In the genomic region with DNA sequence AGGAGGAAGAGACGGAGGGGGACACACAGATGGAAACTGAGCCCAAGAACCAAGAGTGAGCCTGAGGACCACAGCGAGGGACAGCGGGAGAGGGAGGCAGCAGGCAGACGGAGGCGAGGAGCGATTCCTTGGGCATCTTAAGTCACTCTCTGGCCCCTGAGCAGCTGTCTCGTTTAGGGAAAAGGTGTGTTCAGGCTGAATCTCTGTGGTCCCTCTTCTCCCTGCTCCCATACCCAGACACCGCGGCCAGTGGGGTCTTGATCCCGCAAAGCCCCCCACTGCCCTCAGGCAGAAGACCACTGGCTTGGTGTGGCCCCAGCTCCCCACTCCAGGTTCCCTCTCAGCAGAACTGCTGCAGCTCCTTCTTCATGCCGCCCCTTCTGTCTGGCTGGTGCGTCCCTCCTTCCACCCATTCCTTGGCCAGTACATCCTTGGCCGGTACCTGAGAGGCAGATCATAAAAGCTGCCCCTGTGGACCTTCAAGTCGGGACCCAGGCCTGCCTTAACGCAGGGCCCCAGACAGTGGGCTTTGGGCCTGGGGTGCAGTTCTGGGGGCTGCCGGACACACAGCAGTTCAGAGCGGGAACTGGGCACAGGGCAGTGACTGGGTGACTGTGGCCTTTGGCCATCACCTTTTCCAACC, we compare ENCODE assay signal across 10 cellular contexts. TPM values are rescaled to one million over a fixed set of nuclear protein-coding genes. Genes with fewer than 3 reads are reported as not detected.
A peak's percentile ranks its signal among the peaks of the same experiment; 100 is the strongest.
DNase-seq lines count a peak whose midpoint lies in the region; ATAC-seq and TF ChIP-seq lines count a peak whose summit lies in the region.
"Had no signal": no experiment of that assay in that cellular context is flagged by ENCODE, and none has a peak within 500 bp of the region (broad histone marks: within the 10 kb centered on the region; RNA-seq: fewer than 3 reads in every experiment).

No MANE protein-coding gene starts in this region.

- H3K27me3 ChIP-seq in colonic mucosa (no peaks in the 10 kb centered on the region), muscle layer of duodenum (ENCODE audit: low read depth, low read length) (no peaks in the 10 kb centered on the region)

- H3K9me3 Mint-ChIP-seq in activated CD8-positive, alpha-beta memory T cell treated with anti-CD3 and anti-CD28 coated beads, Interleukin-2, amount 10 ng/mL, durations not matched to agents 7 days and 5 days (ENCODE audit: low read depth): no peaks in the 10 kb centered on the region
- H3K9me3 Mint-ChIP-seq in type B pancreatic cell: no peaks in the 10 kb centered on the region

- no peaks in the 10 kb centered on the region for H3K36me3 ChIP-seq in colonic mucosa
- no peaks in the 10 kb centered on the region for H3K36me3 ChIP-seq in muscle layer of duodenum (ENCODE audit: control insufficient read depth in 1 of 2, insufficient read depth in 2 of 2, low read length in 2 of 2)

- CTCF ChIA-PET in activated CD8-positive, alpha-beta memory T cell treated with anti-CD3 and anti-CD28 coated beads, Interleukin-2, amount 10 ng/mL, durations not matched to agents 7 days and 5 days (lab: Charles Lee): interaction anchor here (0.9 to 13.2 kb wide), 3 partner anchors 19 to 78 kb away, joined by 3 to 276 read pairs (median 3); no protein-coding TSS in a partner anchor

- intact Hi-C loops in colonic mucosa (cut with DNase I): no loop called here

- peak overlapping the region; percentile 41 to 53 for H3K9ac ChIP-seq in colonic mucosa (ENCODE audit: low read depth in 2 of 2, low read length in 2 of 2)

- DNase-seq in activated CD8-positive, alpha-beta memory T cell treated with anti-CD3 and anti-CD28 coated beads, Interleukin-2, amount 10 ng/mL, durations not matched to agents 7 days and 5 days: no peak
- DNase-seq in activated CD8-positive, alpha-beta memory T cell treated with anti-CD3 and anti-CD28 coated beads, Interleukin-2, amount 50 U/mL, for 48 hours: no peak
- DNase-seq in colonic mucosa: no peak
- DNase-seq in type B pancreatic cell (ENCODE audit: extremely low spot score, unreplicated experiment): no peak
- no peak for DNase-seq in glomerular visceral epithelial cell (ENCODE audit: extremely low spot score)
- no peak for DNase-seq in OCI-M2 (lab: John Stamatoyannopoulos, UW; ENCODE audit: unreplicated experiment)
- DNase-seq: ACHN, NCI-H1092 treated with DMSO at 0.1 percent for 48 hours had no signal

- no peak for ATAC-seq in activated CD8-positive, alpha-beta memory T cell treated with anti-CD3 and anti-CD28 coated beads, Interleukin-2, amount 10 ng/mL, durations not matched to agents 7 days and 5 days
- no peak for ATAC-seq in GM21526 (IDR thresholded peaks at IDR 0.05; ENCODE audit: low FRiP score, unreplicated experiment)

- H3K4me3 ChIP-seq in colonic mucosa (no peak overlapping the region), muscle layer of duodenum (ENCODE audit: low read depth in 1 of 2, low read length in 2 of 2) (peak overlapping the region; percentile 7 to 32)

- peaks cover 21% of the 10 kb centered on the region for H3K36me3 Mint-ChIP-seq in activated CD8-positive, alpha-beta memory T cell treated with anti-CD3 and anti-CD28 coated beads, Interleukin-2, amount 10 ng/mL, durations not matched to agents 7 days and 5 days
- H3K36me3 Mint-ChIP-seq in type B pancreatic cell: no peaks in the 10 kb centered on the region

- peak overlapping the region; percentile 79 for H3K27ac Mint-ChIP-seq in activated CD8-positive, alpha-beta memory T cell treated with anti-CD3 and anti-CD28 coated beads, Interleukin-2, amount 10 ng/mL, durations not matched to agents 7 days and 5 days
- peak overlapping the region; percentile 48 for H3K27ac Mint-ChIP-seq in type B pancreatic cell

- TF ChIP-seq CTCF in colonic mucosa (IDR thresholded peaks at IDR 0.05): no peak
- no peak for TF ChIP-seq CTCF in type B pancreatic cell (conservative IDR thresholded peaks at IDR 0.05)

- H3K9me3 ChIP-seq in colonic mucosa (no peaks in the 10 kb centered on the region), muscle layer of duodenum (ENCODE audit: control insufficient read depth in 1 of 2, low read length in 2 of 2) (no peaks in the 10 kb centered on the region)

- H3K4me3 Mint-ChIP-seq in activated CD8-positive, alpha-beta memory T cell treated with anti-CD3 and anti-CD28 coated beads, Interleukin-2, amount 10 ng/mL, durations not matched to agents 7 days and 5 days: peak overlapping the region; percentile 59
- no peak overlapping the region for H3K4me3 Mint-ChIP-seq in type B pancreatic cell

- H3K27me3 Mint-ChIP-seq in activated CD8-positive, alpha-beta memory T cell treated with anti-CD3 and anti-CD28 coated beads, Interleukin-2, amount 10 ng/mL, durations not matched to agents 7 days and 5 days: no peaks in the 10 kb centered on the region
- H3K27me3 Mint-ChIP-seq in type B pancreatic cell: no peaks in the 10 kb centered on the region

- peak overlapping the region; percentile 62 for H3K27ac ChIP-seq in colonic mucosa
- peak overlapping the region; percentile 56 for H3K27ac ChIP-seq in muscle layer of duodenum (ENCODE audit: low read length)

- peaks cover 85% of the 10 kb centered on the region for H3K4me1 Mint-ChIP-seq in activated CD8-positive, alpha-beta memory T cell treated with anti-CD3 and anti-CD28 coated beads, Interleukin-2, amount 10 ng/mL, durations not matched to agents 7 days and 5 days
- peaks cover 27% of the 10 kb centered on the region for H3K4me1 Mint-ChIP-seq in type B pancreatic cell (ENCODE audit: unreplicated experiment)

- no peaks in the 10 kb centered on the region for H3K4me1 ChIP-seq in colonic mucosa
- H3K4me1 ChIP-seq in muscle layer of duodenum (ENCODE audit: control insufficient read depth in 1 of 2, insufficient read depth in 2 of 2, low read length in 2 of 2): peaks cover 4 to 38% of the 10 kb centered on the region in 2 donors

RNA-seq across cellular contexts. Expression of a gene that starts 5.8 kb away (rescaled TPM):
- total RNA-seq in activated CD8-positive, alpha-beta memory T cell treated with anti-CD3 and anti-CD28 coated beads, Interleukin-2, amount 10 ng/mL, durations not matched to agents 7 days and 5 days: 100 to 1,000 TPM; 103 to 114 TPM
- total RNA-seq in colonic mucosa (10 to 100 TPM; 24.2 to 39.7 TPM), type B pancreatic cell (ENCODE audit: low replicate concordance) (64.8 and 86.3 TPM in 2 replicates)

RNA-seq across cellular contexts. Expression of a gene that starts 36.9 kb away (rescaled TPM):
- total RNA-seq in activated CD8-positive, alpha-beta memory T cell treated with anti-CD3 and anti-CD28 coated beads, Interleukin-2, amount 10 ng/mL, durations not matched to agents 7 days and 5 days: 1 to 10 TPM; 3.9 to 5.7 TPM
- total RNA-seq in colonic mucosa: 1 to 10 TPM; 4.6 to 4.8 TPM
- 21.0 and 54.9 TPM in 2 replicates for total RNA-seq in type B pancreatic cell (ENCODE audit: low replicate concordance)
